In genomic region chr2:105395691-105396090, GRCh38 we compare ENCODE assay signal across 14 cellular contexts. TPM values are rescaled to one million over a fixed set of nuclear protein-coding genes. Genes with fewer than 3 reads are reported as not detected.
DNase-seq lines count a peak whose midpoint lies in the region; ATAC-seq and TF ChIP-seq lines count a peak whose summit lies in the region.
"Had no signal": no experiment of that assay in that cellular context is flagged by ENCODE, and none has a peak within 500 bp of the region (broad histone marks: within the 10 kb centered on the region; RNA-seq: fewer than 3 reads in every experiment).

No MANE protein-coding gene starts in this region.

- TF ChIP-seq CTCF in LNCaP clone FGC (IDR thresholded peaks at IDR 0.05; ENCODE audit: control insufficient read depth, extremely low read depth, insufficient read depth) (no peak), astrocyte of the spinal cord (IDR thresholded peaks at IDR 0.05; ENCODE audit: low read depth, low read length) (no peak), right atrium auricular region (IDR thresholded peaks at IDR 0.05) (no peak), GM10266 (IDR thresholded peaks at IDR 0.05; ENCODE audit: control insufficient read depth, insufficient read depth, low read depth, missing control alignments) (no peak)

- H3K27ac Mint-ChIP-seq in activated naive CD4-positive, alpha-beta T cell treated with anti-CD3 and anti-CD28 coated beads for 36 hours = no peak overlapping the region
- H3K27ac Mint-ChIP-seq: T-cell had no signal

- no peaks in the 10 kb centered on the region for H3K36me3 Mint-ChIP-seq in activated naive CD4-positive, alpha-beta T cell treated with anti-CD3 and anti-CD28 coated beads for 36 hours (ENCODE audit: low read depth)
- H3K36me3 Mint-ChIP-seq: T-cell had no signal

- in situ Hi-C loops in astrocyte of the spinal cord (cut with HindIII; ENCODE audit: low sequenced_read_pairs) = no loop called here

- H3K27ac ChIP-seq in right atrium auricular region = peak overlapping the region; percentile 1 to 8
- H3K27ac ChIP-seq in skeletal muscle tissue (ENCODE audit: low read depth, low read length) = peak overlapping the region; percentile 95
- H3K27ac ChIP-seq: body of pancreas had no signal

- no peak overlapping the region for H3K9ac ChIP-seq in skeletal muscle tissue (ENCODE audit: low read depth in 1 of 3, low read length in 3 of 3)

- peaks cover 13% of the 10 kb centered on the region for H3K27me3 Mint-ChIP-seq in activated naive CD4-positive, alpha-beta T cell treated with anti-CD3 and anti-CD28 coated beads for 36 hours (ENCODE audit: low read depth)

- H3K4me3 ChIP-seq in LNCaP clone FGC (ENCODE audit: low read depth, low read length) = no peak overlapping the region
- H3K4me3 ChIP-seq in astrocyte of the spinal cord (ENCODE audit: low read depth, low read length) = peak overlapping the region; percentile 100
- H3K4me3 ChIP-seq in right atrium auricular region = no peak overlapping the region
- peak overlapping the region in 1 of 3 donors; percentile 66 for H3K4me3 ChIP-seq in skeletal muscle tissue (ENCODE audit: low read length in 3 of 3)
- H3K4me3 ChIP-seq: body of pancreas had no signal

- ATAC-seq in sciatic nerve = no peak
- ATAC-seq: body of pancreas, T-cell had no signal

- no peaks in the 10 kb centered on the region for H3K9me3 ChIP-seq in right atrium auricular region
- no peaks in the 10 kb centered on the region for H3K9me3 ChIP-seq in skeletal muscle tissue (ENCODE audit: control insufficient read depth in 3 of 3, low read length in 3 of 3)
- H3K9me3 ChIP-seq: body of pancreas had no signal

- H3K4me1 Mint-ChIP-seq in activated naive CD4-positive, alpha-beta T cell treated with anti-CD3 and anti-CD28 coated beads for 36 hours (ENCODE audit: low read depth) = peaks cover 9% of the 10 kb centered on the region

- DNase-seq in LNCaP clone FGC (ENCODE audit: low read depth) (peak; percentile 7), astrocyte of the spinal cord (ENCODE audit: low read depth, low spot score) (no peak), right atrium auricular region (ENCODE audit: low spot score) (peak; percentile 54), GM10266 (ENCODE audit: extremely low spot score) (no peak), sciatic nerve (ENCODE audit: low spot score) (no peak)
- no peak for DNase-seq in activated naive CD4-positive, alpha-beta T cell treated with anti-CD3 and anti-CD28 coated beads for 36 hours
- DNase-seq: activated CD4-positive, alpha-beta T cell treated with anti-CD3 and anti-CD28 coated beads for 4 hours; body of pancreas; midbrain; NCI-H1417; NCI-H345; T-cell had no signal

- H3K36me3 ChIP-seq in right atrium auricular region = no peaks in the 10 kb centered on the region
- H3K36me3 ChIP-seq in skeletal muscle tissue (ENCODE audit: control insufficient read depth in 3 of 3, insufficient read depth in 3 of 3, low read length in 3 of 3) = peaks cover 0 to 11% (median 6%) of the 10 kb centered on the region in 3 donors

- H3K27me3 ChIP-seq in right atrium auricular region = no peaks in the 10 kb centered on the region
- H3K27me3 ChIP-seq in skeletal muscle tissue (ENCODE audit: control insufficient read depth in 3 of 3, insufficient read depth in 3 of 3, low read length in 3 of 3) = no peaks in the 10 kb centered on the region

- peaks cover 0 to 33% of the 10 kb centered on the region in 2 donors for H3K4me1 ChIP-seq in right atrium auricular region
- H3K4me1 ChIP-seq in skeletal muscle tissue (ENCODE audit: control insufficient read depth in 3 of 3, insufficient read depth in 3 of 3, low read length in 3 of 3) = peaks cover 40 to 64% (median 44%) of the 10 kb centered on the region in 3 donors

- no peaks in the 10 kb centered on the region for H3K9me3 Mint-ChIP-seq in activated naive CD4-positive, alpha-beta T cell treated with anti-CD3 and anti-CD28 coated beads for 36 hours
- H3K9me3 Mint-ChIP-seq: T-cell had no signal

- CTCF ChIA-PET in activated naive CD4-positive, alpha-beta T cell treated with anti-CD3 and anti-CD28 coated beads for 36 hours (lab: Charles Lee) = no interaction called here

- H3K4me3 Mint-ChIP-seq in activated naive CD4-positive, alpha-beta T cell treated with anti-CD3 and anti-CD28 coated beads for 36 hours = no peak overlapping the region
- H3K4me3 Mint-ChIP-seq: T-cell had no signal

- intact Hi-C loops in sciatic nerve (cut with DNase I) = no loop called here
- intact Hi-C loops in activated naive CD4-positive, alpha-beta T cell treated with anti-CD3 and anti-CD28 coated beads for 36 hours (cut with micrococcal nuclease) = loop anchor here (5.0 kb wide), 1 partner anchor 58 kb away; the partner anchor contains the start of gene C2orf49

RNA-seq across cellular contexts. Expression of gene FHL2, which starts 3.2 kb away (rescaled TPM):
- total RNA-seq in right atrium auricular region (100 to 1,000 TPM; 141 to 356 TPM), skeletal muscle tissue (66.3 TPM), sciatic nerve (208 TPM)
- total RNA-seq in activated naive CD4-positive, alpha-beta T cell treated with anti-CD3 and anti-CD28 coated beads for 36 hours = 1 to 10 TPM; 1.6 to 1.8 TPM
- total RNA-seq: OCI-LY7 had no signal

RNA-seq across cellular contexts. Expression of gene C2orf49, which starts 58.4 kb away (rescaled TPM):
- total RNA-seq in right atrium auricular region (10 to 100 TPM; 15.5 to 18.0 TPM), skeletal muscle tissue (13.0 TPM), sciatic nerve (30.6 TPM)
- 10 to 100 TPM; 15.6 to 16.4 TPM for total RNA-seq in activated naive CD4-positive, alpha-beta T cell treated with anti-CD3 and anti-CD28 coated beads for 36 hours

Comparison
In these comparisons a context has a peak if more than half of its experiments do, and no peak if none do; other contexts are left out.
1. DNase-seq: peak in LNCaP clone FGC (single experiment) and right atrium auricular region (single experiment); none in astrocyte of the spinal cord (single experiment), GM10266 (single experiment), sciatic nerve (single experiment) and activated naive CD4-positive, alpha-beta T cell treated with anti-CD3 and anti-CD28 coated beads for 36 hours (single experiment).
2. RNA of gene FHL2, which starts 3.2 kb away (total RNA-seq): 141 to 356 TPM in right atrium auricular region, 208 TPM in sciatic nerve (single experiment) and 66.3 TPM in skeletal muscle tissue (single experiment); 1.6 to 1.8 TPM in activated naive CD4-positive, alpha-beta T cell treated with anti-CD3 and anti-CD28 coated beads for 36 hours; every median in the first group is over 10 times any median in the second.